In the genomic region with DNA sequence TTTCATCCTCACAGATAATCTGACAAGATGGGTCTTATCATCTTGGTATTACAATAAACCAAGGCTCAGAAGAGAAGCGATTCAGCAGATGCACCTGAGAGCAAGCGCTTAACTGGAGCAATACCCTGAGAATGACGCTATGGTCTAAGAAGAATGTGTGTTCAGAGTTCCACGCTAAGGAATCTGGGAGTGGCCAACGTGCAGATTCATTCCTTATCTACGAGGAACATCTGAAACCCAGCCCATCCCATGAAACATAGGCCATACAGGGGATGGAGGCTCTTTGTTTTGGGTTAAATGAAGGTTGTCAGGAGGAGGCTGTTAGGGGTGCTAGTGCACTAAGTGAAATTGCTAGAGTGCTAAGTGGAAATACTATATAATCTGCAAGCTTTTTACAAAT, we compare ENCODE assay signal across 1 cellular context.
TF ChIP-seq lines count a peak whose summit lies in the region.

No MANE protein-coding gene starts in this region.

TF ChIP-seq in K562, 482 proteins besides CTCF, POLR2A, EP300 and RAD21 (continued from another document):
- TF ChIP-seq MYC (IDR thresholded peaks at IDR 0.05; ENCODE audit: low read depth, low read length): 0 out of 2 replicates have a peak, but pooled peaks have one; percentile 20
- TF ChIP-seq MYC (CRISPR knock-in tag; IDR thresholded peaks at IDR 0.05; ENCODE audit: borderline replicate concordance, low read depth): no peak
- TF ChIP-seq SMAD1 (IDR thresholded peaks at IDR 0.05; ENCODE audit: low read depth, low read length, partially characterized antibody): no peak
- peak; percentile 34; the same call in 1 of the 2 replicates for TF ChIP-seq TEAD4 (IDR thresholded peaks at IDR 0.05; ENCODE audit: low read length)
- no peak for TF ChIP-seq TEAD4 (CRISPR knock-in tag; IDR thresholded peaks at IDR 0.05; ENCODE audit: borderline replicate concordance)
- peak in 1 of 2 experiments; percentile 72; a peak in 2 of 4 replicates for TF ChIP-seq RCOR1 (IDR thresholded peaks at IDR 0.05; ENCODE audit: borderline replicate concordance in 1 of 2, low read depth in 2 of 2, low read length in 2 of 2)
- TF ChIP-seq MLX (CRISPR knock-in tag; conservative IDR thresholded peaks at IDR 0.05): no peak
- no peak for TF ChIP-seq SMAD4 (CRISPR knock-in tag; conservative IDR thresholded peaks at IDR 0.05)
- no peak for TF ChIP-seq NR2C2 (CRISPR knock-in tag; IDR thresholded peaks at IDR 0.05)
- TF ChIP-seq NR2C2 (tag; IDR thresholded peaks at IDR 0.05): no peak
- TF ChIP-seq MIER1 (IDR thresholded peaks at IDR 0.05; ENCODE audit: low read depth): no peak
- TF ChIP-seq RBM17 (IDR thresholded peaks at IDR 0.05; ENCODE audit: borderline replicate concordance, low read depth, low read length): no peak
- peak; percentile 25; the same call in 1 of the 2 replicates for TF ChIP-seq ATF7 (IDR thresholded peaks at IDR 0.05)
- TF ChIP-seq CCNT2 (IDR thresholded peaks at IDR 0.05; ENCODE audit: borderline replicate concordance, extremely low read depth, insufficient read length, low read depth, low read length): no peak
- TF ChIP-seq BRCA1 (IDR thresholded peaks at IDR 0.05): no peak
- no peak for TF ChIP-seq BRCA1 (CRISPR knock-in tag; IDR thresholded peaks at IDR 0.05)
- no peak for TF ChIP-seq MTA2 (IDR thresholded peaks at IDR 0.05; ENCODE audit: low read depth)
- TF ChIP-seq KDM4B (IDR thresholded peaks at IDR 0.05; ENCODE audit: borderline replicate concordance in 2 of 2, low read depth in 1 of 2): no peak
- no peak for TF ChIP-seq MAFF (IDR thresholded peaks at IDR 0.05; ENCODE audit: low read length)
- TF ChIP-seq, protein P1, sequence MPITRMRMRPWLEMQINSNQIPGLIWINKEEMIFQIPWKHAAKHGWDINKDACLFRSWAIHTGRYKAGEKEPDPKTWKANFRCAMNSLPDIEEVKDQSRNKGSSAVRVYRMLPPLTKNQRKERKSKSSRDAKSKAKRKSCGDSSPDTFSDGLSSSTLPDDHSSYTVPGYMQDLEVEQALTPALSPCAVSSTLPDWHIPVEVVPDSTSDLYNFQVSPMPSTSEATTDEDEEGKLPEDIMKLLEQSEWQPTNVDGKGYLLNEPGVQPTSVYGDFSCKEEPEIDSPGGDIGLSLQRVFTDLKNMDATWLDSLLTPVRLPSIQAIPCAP (CRISPR knock-in tag; IDR thresholded peaks at IDR 0.05; ENCODE audit: borderline replicate concordance): no peak
- TF ChIP-seq CTBP1 (IDR thresholded peaks at IDR 0.05; ENCODE audit: borderline replicate concordance): peak; percentile 75; the same call in 1 of the 2 replicates
- TF ChIP-seq CREB3L1 (IDR thresholded peaks at IDR 0.05; ENCODE audit: borderline replicate concordance, low read depth): no peak
- TF ChIP-seq ZNF551 (CRISPR knock-in tag; IDR thresholded peaks at IDR 0.05): no peak
- TF ChIP-seq MEF2D (tag; conservative IDR thresholded peaks at IDR 0.05; ENCODE audit: low read depth): no peak
- TF ChIP-seq ZNF197 (CRISPR knock-in tag; IDR thresholded peaks at IDR 0.05; ENCODE audit: low read depth): no peak
- no peak for TF ChIP-seq ZKSCAN1 (IDR thresholded peaks at IDR 0.05; ENCODE audit: low read depth, low read length)
- TF ChIP-seq JUN (IDR thresholded peaks at IDR 0.05; ENCODE audit: borderline replicate concordance, low read depth, low read length): no peak
- no peak for TF ChIP-seq JUN (CRISPR knock-in tag; IDR thresholded peaks at IDR 0.05; ENCODE audit: borderline replicate concordance)
- TF ChIP-seq, protein P2, sequence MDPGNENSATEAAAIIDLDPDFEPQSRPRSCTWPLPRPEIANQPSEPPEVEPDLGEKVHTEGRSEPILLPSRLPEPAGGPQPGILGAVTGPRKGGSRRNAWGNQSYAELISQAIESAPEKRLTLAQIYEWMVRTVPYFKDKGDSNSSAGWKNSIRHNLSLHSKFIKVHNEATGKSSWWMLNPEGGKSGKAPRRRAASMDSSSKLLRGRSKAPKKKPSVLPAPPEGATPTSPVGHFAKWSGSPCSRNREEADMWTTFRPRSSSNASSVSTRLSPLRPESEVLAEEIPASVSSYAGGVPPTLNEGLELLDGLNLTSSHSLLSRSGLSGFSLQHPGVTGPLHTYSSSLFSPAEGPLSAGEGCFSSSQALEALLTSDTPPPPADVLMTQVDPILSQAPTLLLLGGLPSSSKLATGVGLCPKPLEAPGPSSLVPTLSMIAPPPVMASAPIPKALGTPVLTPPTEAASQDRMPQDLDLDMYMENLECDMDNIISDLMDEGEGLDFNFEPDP (CRISPR knock-in tag; IDR thresholded peaks at IDR 0.05): no peak
- no peak for TF ChIP-seq TRIM25 (IDR thresholded peaks at IDR 0.05; ENCODE audit: borderline replicate concordance)
TF ChIP-seq in K562: peak in this region for 5.
